ENCODE assay signal across 8 cellular contexts in the genomic region with DNA sequence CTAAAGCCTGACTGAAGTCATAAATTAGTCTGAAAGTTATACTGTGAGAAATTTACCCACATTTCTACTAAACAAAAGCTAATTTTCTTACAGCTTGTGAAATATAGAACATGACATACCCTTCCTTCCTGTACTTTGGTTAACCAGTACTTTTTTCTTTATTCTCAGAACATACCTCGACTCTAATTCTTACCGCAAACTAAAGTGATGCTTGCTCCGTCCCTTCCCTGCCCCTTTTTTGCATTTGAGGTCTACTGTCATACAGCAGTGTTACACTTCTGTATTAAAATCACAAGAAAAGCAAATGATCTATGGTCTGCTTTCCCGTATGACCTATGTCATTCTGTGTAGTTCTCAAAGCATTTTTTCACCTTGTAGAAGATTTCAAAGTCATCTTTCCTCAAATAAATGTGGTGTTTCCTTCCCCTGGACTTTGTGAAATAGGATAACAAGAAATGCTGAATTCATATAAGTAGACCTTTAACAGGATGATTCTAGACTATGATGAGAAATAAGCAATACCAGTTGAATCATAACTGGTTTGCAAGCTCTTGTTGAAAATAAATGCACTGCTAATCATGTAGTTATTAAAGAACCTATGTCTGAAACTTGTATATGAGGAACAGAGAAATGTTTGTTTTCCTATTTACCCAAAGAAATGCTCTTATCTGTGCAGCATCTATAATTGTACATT. TPM values are rescaled to one million over a fixed set of nuclear protein-coding genes. Genes with fewer than 3 reads are reported as not detected.
DNase-seq lines count a peak whose midpoint lies in the region; ATAC-seq, FAIRE-seq and TF ChIP-seq lines count a peak whose summit lies in the region.

No MANE protein-coding gene starts in this region.

- H3K27ac ChIP-seq in esophagus squamous epithelium = peak overlapping the region in 3 of 4 donors; percentile 21 to 57 (median 33)

- peak; percentile 95 for FAIRE-seq in GM12891 (lab: Jason Lieb, UNC)
- no peak for FAIRE-seq in RCC 7860 (lab: Jason Lieb, UNC)

- in situ Hi-C loops in ACHN (cut with HindIII; ENCODE audit: low pct_ligation_motif_present, low pct_unique_long_range_greater_than_20kb, low sequenced_read_pairs) = no loop called here

- no peaks in the 10 kb centered on the region for H3K27me3 Mint-ChIP-seq in glutamatergic neuron (ENCODE audit: unreplicated experiment)

- no peaks in the 10 kb centered on the region for H3K9me3 ChIP-seq in esophagus squamous epithelium

- H3K4me3 ChIP-seq in Jurkat, Clone E6-1 (ENCODE audit: low read length) = no peak overlapping the region
- no peak overlapping the region for H3K4me3 ChIP-seq in esophagus squamous epithelium

- DNase-seq in GM12891 (ENCODE audit: insufficient read length, low spot score) (no peak), esophagus squamous epithelium (lab: John Stamatoyannopoulos, UW) (no peak), RCC 7860 (ENCODE audit: low spot score) (no peak), ACHN (no peak), glutamatergic neuron (no peak), DMS79 (lab: John Stamatoyannopoulos, UW) (no peak)
- DNase-seq in Jurkat, Clone E6-1 (ENCODE audit: low read depth, low spot score) = peak; percentile 44

- H3K27me3 ChIP-seq in esophagus squamous epithelium = no peaks in the 10 kb centered on the region

- intact Hi-C loops in esophagus squamous epithelium (cut with DNase I) = no loop called here

- 53 to 63% methylated on average over 4 of the region's 4 CpGs for WGBS in esophagus squamous epithelium, 2 donors

- no peak overlapping the region for H3K4me3 Mint-ChIP-seq in glutamatergic neuron (ENCODE audit: unreplicated experiment)

- no peaks in the 10 kb centered on the region for H3K36me3 Mint-ChIP-seq in glutamatergic neuron (ENCODE audit: unreplicated experiment)

- TF ChIP-seq POLR2A in GM12891 (IDR thresholded peaks at IDR 0.05; ENCODE audit: low read depth, low read length) = peak; percentile 69
- TF ChIP-seq POLR2A in esophagus squamous epithelium (IDR thresholded peaks at IDR 0.05) = peak in 1 of 4 donors; percentile 41

- H3K27ac Mint-ChIP-seq in glutamatergic neuron (ENCODE audit: unreplicated experiment) = no peak overlapping the region

- H3K36me3 ChIP-seq in esophagus squamous epithelium = no peaks in the 10 kb centered on the region

- ATAC-seq in GM21526 (IDR thresholded peaks at IDR 0.05; ENCODE audit: low FRiP score, unreplicated experiment) = peak; percentile 79

- no peaks in the 10 kb centered on the region for H3K4me1 ChIP-seq in esophagus squamous epithelium

- no peaks in the 10 kb centered on the region for H3K9me3 Mint-ChIP-seq in glutamatergic neuron (ENCODE audit: unreplicated experiment)

- H3K4me1 Mint-ChIP-seq in glutamatergic neuron (ENCODE audit: low read depth, unreplicated experiment) = no peaks in the 10 kb centered on the region

- TF ChIP-seq CTCF in esophagus squamous epithelium (IDR thresholded peaks at IDR 0.05) (no peak), glutamatergic neuron (IDR thresholded peaks at IDR 0.05; ENCODE audit: partially characterized antibody, unreplicated experiment) (no peak)

TF ChIP-seq in GM12891, 5 proteins besides CTCF, POLR2A, EP300 and RAD21:
- TF ChIP-seq POLR2AphosphoS5 (IDR thresholded peaks at IDR 0.05; ENCODE audit: low read depth, low read length) (peak; percentile 61; the same call in 1 of the 2 replicates), PAX5 (IDR thresholded peaks at IDR 0.05; ENCODE audit: insufficient read depth, low read length, severe bottlenecking) (no peak), SPI1 (IDR thresholded peaks at IDR 0.05; ENCODE audit: low read depth, low read length) (peak; percentile 67), TAF1 (IDR thresholded peaks at IDR 0.05; ENCODE audit: low read depth, low read length) (no peak), POU2F2 (IDR thresholded peaks at IDR 0.05; ENCODE audit: low read depth, low read length) (peak; percentile 42; the same call in 1 of the 2 replicates)

RNA-seq across cellular contexts. Expression of gene CYTIP, which starts 30.4 kb away (rescaled TPM):
- polyA plus RNA-seq in GM12891 (2012; ENCODE audit: low read depth, missing spikeins) = 70.8 TPM
- not detected for polyA plus RNA-seq in Jurkat, Clone E6-1 (2012; ENCODE audit: insufficient read depth, insufficient read length)
- total RNA-seq in esophagus squamous epithelium = 10 to 100 TPM in 1 of 4 donors, 1 to 10 TPM in 3; 3.2 to 12.4 (median 3.6) TPM
- total RNA-seq in glutamatergic neuron (ENCODE audit: unreplicated experiment) = not detected
